Comparison of ENCODE assay signal across 1 cellular context in the genomic region with DNA sequence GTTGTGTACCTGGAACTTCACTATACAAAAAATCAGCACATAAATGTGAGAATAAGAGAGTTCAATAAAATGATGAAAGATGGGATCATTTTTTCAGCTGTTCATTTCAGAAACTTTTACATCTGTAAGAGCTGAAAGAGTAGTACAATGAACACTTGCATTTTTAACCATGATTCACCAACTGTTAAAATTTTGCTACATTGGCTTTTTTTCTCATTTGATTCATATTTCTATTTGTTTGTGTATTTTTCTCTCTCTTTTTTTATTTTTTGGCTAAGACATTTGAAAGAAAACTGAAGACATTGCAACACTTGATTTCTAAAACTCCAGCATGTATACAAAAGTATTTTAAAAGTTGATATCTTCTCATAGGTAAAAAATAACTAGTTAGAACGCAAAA.
TF ChIP-seq lines count a peak whose summit lies in the region.

No MANE protein-coding gene starts in this region.

TF ChIP-seq in HCT116, 20 proteins besides CTCF, POLR2A, EP300 and RAD21 (continued from another document):
- TF ChIP-seq, protein P1, sequence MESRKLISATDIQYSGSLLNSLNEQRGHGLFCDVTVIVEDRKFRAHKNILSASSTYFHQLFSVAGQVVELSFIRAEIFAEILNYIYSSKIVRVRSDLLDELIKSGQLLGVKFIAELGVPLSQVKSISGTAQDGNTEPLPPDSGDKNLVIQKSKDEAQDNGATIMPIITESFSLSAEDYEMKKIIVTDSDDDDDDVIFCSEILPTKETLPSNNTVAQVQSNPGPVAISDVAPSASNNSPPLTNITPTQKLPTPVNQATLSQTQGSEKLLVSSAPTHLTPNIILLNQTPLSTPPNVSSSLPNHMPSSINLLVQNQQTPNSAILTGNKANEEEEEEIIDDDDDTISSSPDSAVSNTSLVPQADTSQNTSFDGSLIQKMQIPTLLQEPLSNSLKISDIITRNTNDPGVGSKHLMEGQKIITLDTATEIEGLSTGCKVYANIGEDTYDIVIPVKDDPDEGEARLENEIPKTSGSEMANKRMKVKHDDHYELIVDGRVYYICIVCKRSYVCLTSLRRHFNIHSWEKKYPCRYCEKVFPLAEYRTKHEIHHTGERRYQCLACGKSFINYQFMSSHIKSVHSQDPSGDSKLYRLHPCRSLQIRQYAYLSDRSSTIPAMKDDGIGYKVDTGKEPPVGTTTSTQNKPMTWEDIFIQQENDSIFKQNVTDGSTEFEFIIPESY (IDR thresholded peaks at IDR 0.05; ENCODE audit: extremely low read depth, insufficient replicate concordance, low read length) = no peak
- TF ChIP-seq SRF (IDR thresholded peaks at IDR 0.05; ENCODE audit: low read depth) (no peak), ZNF274 (IDR thresholded peaks at IDR 0.05; ENCODE audit: low read depth, low read length) (no peak), CEBPB (IDR thresholded peaks at IDR 0.05; ENCODE audit: low read depth) (no peak), EZH2 (IDR thresholded peaks at IDR 0.05) (no peak), ELF1 (IDR thresholded peaks at IDR 0.05; ENCODE audit: borderline replicate concordance, low read depth) (no peak), JUND (IDR thresholded peaks at IDR 0.05) (no peak)
- TF ChIP-seq, protein P2, sequence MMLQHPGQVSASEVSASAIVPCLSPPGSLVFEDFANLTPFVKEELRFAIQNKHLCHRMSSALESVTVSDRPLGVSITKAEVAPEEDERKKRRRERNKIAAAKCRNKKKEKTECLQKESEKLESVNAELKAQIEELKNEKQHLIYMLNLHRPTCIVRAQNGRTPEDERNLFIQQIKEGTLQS (IDR thresholded peaks at IDR 0.05) = no peak
- TF ChIP-seq, protein P3, sequence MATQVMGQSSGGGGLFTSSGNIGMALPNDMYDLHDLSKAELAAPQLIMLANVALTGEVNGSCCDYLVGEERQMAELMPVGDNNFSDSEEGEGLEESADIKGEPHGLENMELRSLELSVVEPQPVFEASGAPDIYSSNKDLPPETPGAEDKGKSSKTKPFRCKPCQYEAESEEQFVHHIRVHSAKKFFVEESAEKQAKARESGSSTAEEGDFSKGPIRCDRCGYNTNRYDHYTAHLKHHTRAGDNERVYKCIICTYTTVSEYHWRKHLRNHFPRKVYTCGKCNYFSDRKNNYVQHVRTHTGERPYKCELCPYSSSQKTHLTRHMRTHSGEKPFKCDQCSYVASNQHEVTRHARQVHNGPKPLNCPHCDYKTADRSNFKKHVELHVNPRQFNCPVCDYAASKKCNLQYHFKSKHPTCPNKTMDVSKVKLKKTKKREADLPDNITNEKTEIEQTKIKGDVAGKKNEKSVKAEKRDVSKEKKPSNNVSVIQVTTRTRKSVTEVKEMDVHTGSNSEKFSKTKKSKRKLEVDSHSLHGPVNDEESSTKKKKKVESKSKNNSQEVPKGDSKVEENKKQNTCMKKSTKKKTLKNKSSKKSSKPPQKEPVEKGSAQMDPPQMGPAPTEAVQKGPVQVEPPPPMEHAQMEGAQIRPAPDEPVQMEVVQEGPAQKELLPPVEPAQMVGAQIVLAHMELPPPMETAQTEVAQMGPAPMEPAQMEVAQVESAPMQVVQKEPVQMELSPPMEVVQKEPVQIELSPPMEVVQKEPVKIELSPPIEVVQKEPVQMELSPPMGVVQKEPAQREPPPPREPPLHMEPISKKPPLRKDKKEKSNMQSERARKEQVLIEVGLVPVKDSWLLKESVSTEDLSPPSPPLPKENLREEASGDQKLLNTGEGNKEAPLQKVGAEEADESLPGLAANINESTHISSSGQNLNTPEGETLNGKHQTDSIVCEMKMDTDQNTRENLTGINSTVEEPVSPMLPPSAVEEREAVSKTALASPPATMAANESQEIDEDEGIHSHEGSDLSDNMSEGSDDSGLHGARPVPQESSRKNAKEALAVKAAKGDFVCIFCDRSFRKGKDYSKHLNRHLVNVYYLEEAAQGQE (IDR thresholded peaks at IDR 0.05; ENCODE audit: low read depth) = no peak
